ENCODE assay signal across 15 cellular contexts in the genomic region with DNA sequence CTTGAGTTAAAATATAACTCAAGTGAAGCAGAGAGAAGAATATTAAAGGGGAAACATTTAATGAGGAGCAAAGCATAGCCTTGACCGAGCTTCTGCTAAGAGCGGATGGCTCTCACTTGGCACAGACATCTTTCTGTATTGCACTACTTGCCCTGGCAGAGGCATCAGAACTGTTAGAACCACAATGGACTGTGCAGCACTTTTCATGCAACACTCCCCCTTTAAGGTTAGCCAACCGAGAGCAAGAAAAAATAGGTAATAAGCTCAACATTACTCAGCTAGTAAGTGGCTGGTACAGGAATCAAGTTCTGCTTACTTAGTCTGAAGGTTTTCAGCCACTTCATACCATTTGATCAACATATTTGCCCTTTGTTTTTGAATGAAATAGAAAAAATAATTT. TPM values are rescaled to one million over a fixed set of nuclear protein-coding genes. Genes with fewer than 3 reads are reported as not detected.
A peak's percentile ranks its signal among the peaks of the same experiment; 100 is the strongest.
DNase-seq lines count a peak whose midpoint lies in the region; ATAC-seq and TF ChIP-seq lines count a peak whose summit lies in the region.
"Had no signal": no experiment of that assay in that cellular context is flagged by ENCODE, and none has a peak within 500 bp of the region (broad histone marks: within the 10 kb centered on the region; RNA-seq: fewer than 3 reads in every experiment).

No MANE protein-coding gene starts in this region.

- no peak overlapping the region for H3K4me3 ChIP-seq in esophagus squamous epithelium
- H3K4me3 ChIP-seq: MG63 had no signal

- TF ChIP-seq CTCF in esophagus squamous epithelium (IDR thresholded peaks at IDR 0.05), result no peak

- H3K9me3 ChIP-seq in KOPT-K1 (ENCODE audit: insufficient read depth, low read length, poor library complexity, severe bottlenecking) (no peaks in the 10 kb centered on the region), esophagus squamous epithelium (no peaks in the 10 kb centered on the region)

- DNase-seq in T-helper 1 cell (no peak), esophagus squamous epithelium (lab: John Stamatoyannopoulos, UW) (no peak), islet precursor cell (no peak)
- DNase-seq in stimulated activated effector memory CD8-positive, alpha-beta T cell treated with anti-CD3 and anti-CD28 coated beads, Interleukin-12 subunit alpha, Interleukin-12 subunit beta, amount 100 ng/mL, for 72 hours (ENCODE audit: low spot score in 2 of 2), result no peak
- DNase-seq: 8988T, DMS153, hippocampal formation, mesenchymal stem cell, MG63, NCI-H510A treated with DMSO at 0.1 percent for 48 hours, retina had no signal

- no peaks in the 10 kb centered on the region for H3K27me3 Mint-ChIP-seq in T-helper 1 cell treated with Interleukin-12 subunit alpha and Interleukin-12 subunit beta and Interleukin-4 antibody, amounts not matched to agents 30 μg/mL and 1 μg/mL, for 36 hours (ENCODE audit: low read depth)

- intact Hi-C loops in esophagus squamous epithelium (cut with DNase I), result no loop called here

- no peaks in the 10 kb centered on the region for H3K36me3 ChIP-seq in KOPT-K1 (ENCODE audit: insufficient read depth, low read length)
- H3K36me3 ChIP-seq in esophagus squamous epithelium, result peaks cover 0 to 4% (median 0%) of the 10 kb centered on the region in 3 donors

- no peaks in the 10 kb centered on the region for H3K9me3 Mint-ChIP-seq in T-helper 1 cell treated with Interleukin-12 subunit alpha and Interleukin-12 subunit beta and Interleukin-4 antibody, amounts not matched to agents 30 μg/mL and 1 μg/mL, for 36 hours
- no peaks in the 10 kb centered on the region for H3K9me3 Mint-ChIP-seq in stimulated activated effector memory CD8-positive, alpha-beta T cell treated with anti-CD3 and anti-CD28 coated beads, Interleukin-12 subunit alpha, Interleukin-12 subunit beta, amount 100 ng/mL, for 72 hours

- H3K27ac Mint-ChIP-seq in T-helper 1 cell treated with Interleukin-12 subunit alpha and Interleukin-12 subunit beta and Interleukin-4 antibody, amounts not matched to agents 30 μg/mL and 1 μg/mL, for 36 hours, result peak overlapping the region; percentile 90
- H3K27ac Mint-ChIP-seq in stimulated activated effector memory CD8-positive, alpha-beta T cell treated with anti-CD3 and anti-CD28 coated beads, Interleukin-12 subunit alpha, Interleukin-12 subunit beta, amount 100 ng/mL, for 72 hours, result no peak overlapping the region

- H3K27ac ChIP-seq in KOPT-K1 (ENCODE audit: low read depth, low read length, poor library complexity, severe bottlenecking), result peak overlapping the region; percentile 71
- peak overlapping the region in 3 of 4 donors; percentile 40 to 80 (median 79) for H3K27ac ChIP-seq in esophagus squamous epithelium

- ATAC-seq in stimulated activated effector memory CD8-positive, alpha-beta T cell treated with anti-CD3 and anti-CD28 coated beads, Interleukin-12 subunit alpha, Interleukin-12 subunit beta, amount 100 ng/mL, for 72 hours, result peak; percentile 34
- ATAC-seq in GM21390 (IDR thresholded peaks at IDR 0.05; ENCODE audit: unreplicated experiment) (no peak), esophagus mucosa (no peak)

- 70 to 88% methylated on average over 3 of the region's 3 CpGs for WGBS in esophagus squamous epithelium, 2 donors

- H3K27me3 ChIP-seq in esophagus squamous epithelium, result no peaks in the 10 kb centered on the region
- H3K27me3 ChIP-seq: MG63 had no signal

- H3K36me3 Mint-ChIP-seq in T-helper 1 cell treated with Interleukin-12 subunit alpha and Interleukin-12 subunit beta and Interleukin-4 antibody, amounts not matched to agents 30 μg/mL and 1 μg/mL, for 36 hours (ENCODE audit: low read depth), result peaks cover 34% of the 10 kb centered on the region
- H3K36me3 Mint-ChIP-seq in stimulated activated effector memory CD8-positive, alpha-beta T cell treated with anti-CD3 and anti-CD28 coated beads, Interleukin-12 subunit alpha, Interleukin-12 subunit beta, amount 100 ng/mL, for 72 hours, result peaks cover 4% of the 10 kb centered on the region

- H3K4me1 Mint-ChIP-seq in T-helper 1 cell treated with Interleukin-12 subunit alpha and Interleukin-12 subunit beta and Interleukin-4 antibody, amounts not matched to agents 30 μg/mL and 1 μg/mL, for 36 hours (ENCODE audit: low read depth), result peaks cover 77% of the 10 kb centered on the region
- peaks cover 66% of the 10 kb centered on the region for H3K4me1 Mint-ChIP-seq in stimulated activated effector memory CD8-positive, alpha-beta T cell treated with anti-CD3 and anti-CD28 coated beads, Interleukin-12 subunit alpha, Interleukin-12 subunit beta, amount 100 ng/mL, for 72 hours

- no peak for TF ChIP-seq POLR2A in esophagus squamous epithelium (IDR thresholded peaks at IDR 0.05)

- peak overlapping the region; percentile 75 for H3K4me3 Mint-ChIP-seq in T-helper 1 cell treated with Interleukin-12 subunit alpha and Interleukin-12 subunit beta and Interleukin-4 antibody, amounts not matched to agents 30 μg/mL and 1 μg/mL, for 36 hours
- H3K4me3 Mint-ChIP-seq in stimulated activated effector memory CD8-positive, alpha-beta T cell treated with anti-CD3 and anti-CD28 coated beads, Interleukin-12 subunit alpha, Interleukin-12 subunit beta, amount 100 ng/mL, for 72 hours, result no peak overlapping the region

- peaks cover 13 to 68% (median 50%) of the 10 kb centered on the region in 3 donors for H3K4me1 ChIP-seq in esophagus squamous epithelium

RNA-seq across cellular contexts. Expression of a gene that starts 33.7 kb away (rescaled TPM):
- total RNA-seq in esophagus squamous epithelium (10 to 100 TPM; 10.0 to 33.0 (median 13.3) TPM), esophagus mucosa (13.0 TPM)
